ENCODE assay signal across 19 cellular contexts in the genomic region with DNA sequence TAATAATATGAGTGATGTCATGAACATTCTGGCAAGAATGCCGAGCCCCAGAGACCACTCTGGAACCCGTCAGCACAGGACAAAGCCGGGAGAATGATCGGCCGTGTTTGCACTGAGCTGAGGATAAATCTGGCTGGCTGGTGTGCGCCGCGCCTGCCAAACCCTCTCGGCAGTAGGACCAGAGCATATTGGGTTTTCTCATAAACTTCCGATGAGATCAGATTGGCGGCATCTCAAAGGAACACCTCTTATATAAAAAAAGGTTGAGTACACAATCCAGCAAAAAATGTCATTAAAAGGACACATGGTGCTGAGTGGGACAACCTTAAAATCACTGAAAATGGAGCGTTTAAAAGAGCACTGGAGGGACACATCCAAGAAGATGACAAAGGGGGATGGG.
"Had no signal": no experiment of that assay in that cellular context is flagged by ENCODE, and none has a peak within 500 bp of the region (broad histone marks: within the 10 kb centered on the region; RNA-seq: fewer than 3 reads in every experiment).

No MANE protein-coding gene starts in this region.

- H3K4me1 ChIP-seq: SJSA1 had no signal

- H3K27me3 ChIP-seq: SJSA1 had no signal

- DNase-seq: KBM-7, MM.1S, NCI-H1092 treated with DMSO at 0.1 percent for 48 hours, NCI-H1436, NCI-H187, NCI-H2029, NCI-H2081 treated with DMSO at 0.1 percent for 48 hours, NCI-H2171, NCI-H226, NCI-H446, NCI-H510A, NCI-H524 treated with DMSO at 0.1 percent for 48 hours, NCI-H69, NCI-H774, Right ventricle myocardium superior, RPMI8226, SIG-M5 had no signal

- H3K4me3 ChIP-seq: SJSA1, SK-N-MC had no signal

- H3K36me3 ChIP-seq: SJSA1 had no signal

- H3K27ac ChIP-seq: SJSA1, SK-N-MC had no signal
